Comparison of ENCODE assay signal across 12 cellular contexts in the genomic region with DNA sequence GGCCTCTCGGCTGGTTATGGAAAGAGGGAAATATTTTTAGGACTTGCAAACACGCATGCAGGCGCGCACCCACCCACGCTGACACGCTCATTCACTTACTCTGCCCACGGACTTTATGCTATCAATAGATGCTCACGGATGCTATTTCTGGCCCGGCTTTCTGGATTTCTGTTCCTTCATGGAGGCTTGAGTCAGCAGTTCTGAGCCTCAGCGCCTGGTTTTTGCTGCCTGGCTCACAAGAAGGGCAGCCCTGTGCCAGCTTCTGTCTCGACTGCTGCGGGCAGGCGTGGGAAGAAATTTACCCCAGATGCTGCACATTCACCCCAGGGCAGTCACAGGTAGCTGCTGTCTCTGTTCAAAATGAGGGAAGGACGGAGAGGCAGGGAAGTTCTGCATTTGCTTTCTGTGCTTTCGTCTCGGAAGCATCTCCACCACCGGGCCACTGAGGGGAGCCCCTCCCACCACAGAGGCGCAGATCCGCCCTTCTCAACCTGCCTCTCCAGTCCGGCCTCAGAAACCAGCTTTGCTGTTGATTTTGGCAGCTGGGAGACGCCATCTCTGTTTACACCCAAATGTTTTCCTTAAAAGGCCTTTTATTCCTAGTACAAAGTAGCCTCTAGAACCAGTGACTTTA.
DNase-seq lines count a peak whose midpoint lies in the region; ATAC-seq and TF ChIP-seq lines count a peak whose summit lies in the region.
"Had no signal": no experiment of that assay in that cellular context is flagged by ENCODE, and none has a peak within 500 bp of the region (broad histone marks: within the 10 kb centered on the region; RNA-seq: fewer than 3 reads in every experiment).

No MANE protein-coding gene starts in this region.

- peak; percentile 72 for ATAC-seq in omental fat pad (ENCODE audit: low FRiP score)
- ATAC-seq: HCT116 had no signal

- H3K9me3 Mint-ChIP-seq in Calu3 (ENCODE audit: low read depth, unreplicated experiment) = no peaks in the 10 kb centered on the region

- no TSS peak for BruUV-seq in Calu3 (replicated peaks; lab: Mats Ljungman, UMichigan)

- no peak overlapping the region for H3K27ac Mint-ChIP-seq in Calu3 (ENCODE audit: unreplicated experiment)

- peak; percentile 18 for TF ChIP-seq CTCF in fibroblast of villous mesenchyme (IDR thresholded peaks at IDR 0.05; ENCODE audit: insufficient read depth, low read depth, low read length)
- TF ChIP-seq CTCF in omental fat pad (IDR thresholded peaks at IDR 0.05) = no peak
- TF ChIP-seq CTCF in Calu3 (IDR thresholded peaks at IDR 0.05; ENCODE audit: unreplicated experiment) = no peak

- DNase-seq in AG20443 (ENCODE audit: low spot score) (peak; percentile 73), RPMI7951 (ENCODE audit: low read depth) (peak; percentile 47), fibroblast of villous mesenchyme (ENCODE audit: low read depth) (peak; percentile 63), omental fat pad (ENCODE audit: low spot score) (no peak), Calu3 (no peak), 8988T (no peak)
- no peak for DNase-seq in activated naive CD4-positive, alpha-beta T cell treated with Interleukin-2 at 50 U/mL for 16 hours
- DNase-seq in stimulated activated CD4-positive, alpha-beta T cell treated with anti-CD3 and anti-CD28 coated beads, Interleukin-4, amount 100 ng/mL, for 24 hours = no peak
- DNase-seq: activated CD4-positive, alpha-beta T cell treated with anti-CD3 and anti-CD28 coated beads, Interleukin-2, amount 50 U/mL, for 4 hours; GF-D8; NCI-H187 had no signal

- no peaks in the 10 kb centered on the region for H3K36me3 Mint-ChIP-seq in Calu3 (ENCODE audit: insufficient read depth, unreplicated experiment)

- no peaks in the 10 kb centered on the region for H3K27me3 Mint-ChIP-seq in Calu3 (ENCODE audit: unreplicated experiment)

- peak overlapping the region; percentile 29 for H3K4me3 ChIP-seq in fibroblast of villous mesenchyme (ENCODE audit: low read depth, low read length)

- H3K4me3 Mint-ChIP-seq in Calu3 (ENCODE audit: low read depth, unreplicated experiment) = no peak overlapping the region

- CTCF ChIA-PET in Calu3 (lab: Charles Lee) = no interaction called here

- no peaks in the 10 kb centered on the region for H3K4me1 Mint-ChIP-seq in Calu3 (ENCODE audit: low read depth, unreplicated experiment)

- intact Hi-C loops in Calu3 (cut with micrococcal nuclease; ENCODE audit: unreplicated experiment) = no loop called here

Comparison
In these comparisons a context has a peak if more than half of its experiments do, and no peak if none do; other contexts are left out.
1. DNase-seq: peak in AG20443 (single experiment), RPMI7951 (single experiment) and fibroblast of villous mesenchyme (single experiment); none in omental fat pad (single experiment), Calu3 (single experiment), activated naive CD4-positive, alpha-beta T cell treated with Interleukin-2 at 50 U/mL for 16 hours (single experiment), stimulated activated CD4-positive, alpha-beta T cell treated with anti-CD3 and anti-CD28 coated beads, Interleukin-4, amount 100 ng/mL, for 24 hours (single experiment) and 8988T (single experiment).